Comparison of ENCODE assay signal across 1 cellular context in genomic region chr3:140922634-140923033, GRCh38.
TF ChIP-seq lines count a peak whose summit lies in the region.

No MANE protein-coding gene starts in this region.

TF ChIP-seq in liver, 16 proteins besides CTCF, POLR2A, EP300 and RAD21 (continued from another document):
- TF ChIP-seq REST (IDR thresholded peaks at IDR 0.05) (no peak), FOXA1 (IDR thresholded peaks at IDR 0.05) (no peak), HNF4G (IDR thresholded peaks at IDR 0.05) (no peak), FOXA2 (IDR thresholded peaks at IDR 0.05) (no peak), NR2F2 (IDR thresholded peaks at IDR 0.05) (no peak), TAF1 (conservative IDR thresholded peaks at IDR 0.05) (no peak), SP1 (IDR thresholded peaks at IDR 0.05) (no peak), JUND (IDR thresholded peaks at IDR 0.05) (no peak)
- TF ChIP-seq, protein P1, sequence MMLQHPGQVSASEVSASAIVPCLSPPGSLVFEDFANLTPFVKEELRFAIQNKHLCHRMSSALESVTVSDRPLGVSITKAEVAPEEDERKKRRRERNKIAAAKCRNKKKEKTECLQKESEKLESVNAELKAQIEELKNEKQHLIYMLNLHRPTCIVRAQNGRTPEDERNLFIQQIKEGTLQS (IDR thresholded peaks at IDR 0.05): no peak
TF ChIP-seq in liver: peak in this region for 0.
